ENCODE assay signal across 17 cellular contexts in genomic region chr1:179781962-179782361, GRCh38. TPM values are rescaled to one million over a fixed set of nuclear protein-coding genes. Genes with fewer than 3 reads are reported as not detected.
DNase-seq lines count a peak whose midpoint lies in the region; ATAC-seq and TF ChIP-seq lines count a peak whose summit lies in the region.
"Had no signal": no experiment of that assay in that cellular context is flagged by ENCODE, and none has a peak within 500 bp of the region (broad histone marks: within the 10 kb centered on the region; RNA-seq: fewer than 3 reads in every experiment).

No MANE protein-coding gene starts in this region.

- H3K9me3 ChIP-seq in mucosa of descending colon = no peaks in the 10 kb centered on the region
- H3K9me3 ChIP-seq: ascending aorta had no signal

- DNase-seq in NCI-H82 (lab: John Stamatoyannopoulos, UW) (peak; percentile 58), NCI-H82 treated with DMSO at 0.1 percent for 48 hours (lab: John Stamatoyannopoulos, UW; ENCODE audit: unreplicated experiment) (no peak), fibroblast of the aortic adventitia (ENCODE audit: low read depth) (peak; percentile 16), mucosa of descending colon (peak; percentile 53 to 66 (median 59)), ureter (ENCODE audit: low spot score) (peak; percentile 48), Calu3 (no peak), NCI-H2081 treated with DMSO at 0.1 percent for 48 hours (lab: John Stamatoyannopoulos, UW) (no peak)
- DNase-seq: CD4-positive, alpha-beta T cell; naive thymus-derived CD4-positive, alpha-beta T cell; NCI-H2029; NCI-H69; T-helper 1 cell had no signal

- H3K4me3 ChIP-seq in fibroblast of the aortic adventitia (ENCODE audit: low read depth, low read length) (no peak overlapping the region), mucosa of descending colon (no peak overlapping the region)
- H3K4me3 ChIP-seq: ascending aorta had no signal

- no TSS peak for BruUV-seq in Calu3 (replicated peaks; lab: Mats Ljungman, UMichigan)

- H3K9me3 Mint-ChIP-seq in Calu3 (ENCODE audit: low read depth, unreplicated experiment) = no peaks in the 10 kb centered on the region
- H3K9me3 Mint-ChIP-seq: CD4-positive, alpha-beta T cell; naive thymus-derived CD4-positive, alpha-beta T cell; WTC11 had no signal

- TF ChIP-seq CTCF in fibroblast of the aortic adventitia (IDR thresholded peaks at IDR 0.05; ENCODE audit: insufficient read depth, low read length) (no peak), mucosa of descending colon (IDR thresholded peaks at IDR 0.05) (no peak), Calu3 (IDR thresholded peaks at IDR 0.05; ENCODE audit: unreplicated experiment) (no peak)

- no peaks in the 10 kb centered on the region for H3K4me1 Mint-ChIP-seq in Calu3 (ENCODE audit: low read depth, unreplicated experiment)
- H3K4me1 Mint-ChIP-seq: naive thymus-derived CD4-positive, alpha-beta T cell; WTC11 had no signal

- intact Hi-C loops in mucosa of descending colon (cut with DNase I, micrococcal nuclease) = no loop called here
- intact Hi-C loops in Calu3 (cut with micrococcal nuclease; ENCODE audit: unreplicated experiment) = no loop called here

- CTCF ChIA-PET in Calu3 (lab: Charles Lee) = no interaction called here

- no peaks in the 10 kb centered on the region for H3K36me3 ChIP-seq in mucosa of descending colon (ENCODE audit: low read depth)
- H3K36me3 ChIP-seq: ascending aorta had no signal

- peaks cover 94% of the 10 kb centered on the region for H3K27me3 Mint-ChIP-seq in Calu3 (ENCODE audit: unreplicated experiment)
- H3K27me3 Mint-ChIP-seq: CD4-positive, alpha-beta T cell had no signal

- no peak overlapping the region for H3K27ac Mint-ChIP-seq in Calu3 (ENCODE audit: unreplicated experiment)
- H3K27ac Mint-ChIP-seq: CD4-positive, alpha-beta T cell; naive thymus-derived CD4-positive, alpha-beta T cell; WTC11 had no signal

- no peaks in the 10 kb centered on the region for H3K36me3 Mint-ChIP-seq in Calu3 (ENCODE audit: insufficient read depth, unreplicated experiment)
- H3K36me3 Mint-ChIP-seq: naive thymus-derived CD4-positive, alpha-beta T cell; WTC11 had no signal

- ATAC-seq in mucosa of descending colon (peak; percentile 71), GM21786 (IDR thresholded peaks at IDR 0.05; ENCODE audit: unreplicated experiment) (no peak)
- ATAC-seq: naive thymus-derived CD4-positive, alpha-beta T cell; Panc1; WTC11 had no signal

- H3K4me3 Mint-ChIP-seq in Calu3 (ENCODE audit: low read depth, unreplicated experiment) = no peak overlapping the region
- H3K4me3 Mint-ChIP-seq: CD4-positive, alpha-beta T cell; naive thymus-derived CD4-positive, alpha-beta T cell; WTC11 had no signal

- no peaks in the 10 kb centered on the region for H3K4me1 ChIP-seq in mucosa of descending colon (ENCODE audit: low read depth)
- H3K4me1 ChIP-seq: ascending aorta had no signal

RNA-seq across cellular contexts. Expression of gene FAM163A, which starts 38.9 kb away (rescaled TPM):
- not detected in 2 replicates for total RNA-seq in fibroblast of the aortic adventitia (ENCODE audit: low replicate concordance)
- 1 to 10 TPM in 1 of 3 donors, under 1 TPM in 2; 0.31 to 1.6 (median 0.32) TPM for total RNA-seq in mucosa of descending colon
- total RNA-seq in ureter = 0.16 TPM
- total RNA-seq in Calu3 (2022) = not detected in 2 replicates
- total RNA-seq: activated CD8-positive, alpha-beta memory T cell treated with anti-CD3 and anti-CD28 coated beads for 36 hours; ascending aorta had no signal

Comparison
In these comparisons a context has a peak if more than half of its experiments do, and no peak if none do; other contexts are left out.
1. DNase-seq: peak in NCI-H82 (single experiment), fibroblast of the aortic adventitia (single experiment), mucosa of descending colon (3 of 3) and ureter (single experiment); none in NCI-H82 treated with DMSO at 0.1 percent for 48 hours (single experiment), Calu3 (single experiment) and NCI-H2081 treated with DMSO at 0.1 percent for 48 hours (single experiment).